17 cellular contexts compared by ENCODE assay signal in the genomic region with DNA sequence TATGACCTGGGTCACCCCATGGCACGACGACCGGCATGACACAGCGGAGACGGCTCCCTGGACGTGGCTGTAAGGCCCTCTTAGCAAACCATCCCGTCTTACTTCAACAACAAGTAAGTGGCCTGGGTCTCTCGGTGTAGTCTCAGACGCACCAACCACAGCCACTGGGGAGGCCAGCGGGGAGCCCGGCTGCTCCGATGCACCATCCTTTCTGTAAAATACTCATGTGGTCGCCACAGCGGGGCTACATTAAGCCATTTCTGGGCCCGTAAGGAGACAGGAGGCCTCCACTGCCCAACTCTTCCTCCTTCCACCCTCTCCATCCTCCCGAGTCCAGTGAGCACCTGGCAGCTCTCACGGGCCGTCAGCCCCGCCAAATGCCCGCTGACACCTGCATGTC. TPM values are rescaled to one million over a fixed set of nuclear protein-coding genes. Genes with fewer than 3 reads are reported as not detected.
DNase-seq lines count a peak whose midpoint lies in the region; ATAC-seq, FAIRE-seq and TF ChIP-seq lines count a peak whose summit lies in the region.
"Had no signal": no experiment of that assay in that cellular context is flagged by ENCODE, and none has a peak within 500 bp of the region (broad histone marks: within the 10 kb centered on the region; RNA-seq: fewer than 3 reads in every experiment).

No MANE protein-coding gene starts in this region.

- peak overlapping the region; percentile 41 to 93 for H3K4me3 Mint-ChIP-seq in stimulated activated naive B cell treated with anti-CD40 and anti-IgM and Interleukin-4, amounts not matched to agents 10 μg/mL and 1 μg/mL and 100 μg/mL, for 72 hours
- H3K4me3 Mint-ChIP-seq: H9 had no signal

- H3K36me3 Mint-ChIP-seq in stimulated activated naive B cell treated with anti-CD40 and anti-IgM and Interleukin-4, amounts not matched to agents 10 μg/mL and 1 μg/mL and 100 μg/mL, for 72 hours = peaks cover 39 to 52% of the 10 kb centered on the region in 2 donors

- H3K9ac ChIP-seq in MM.1S (ENCODE audit: low read length) (no peak overlapping the region), GM12878 (ENCODE audit: control insufficient read depth, insufficient read depth, low read length) (no peak overlapping the region)

- no peak for TF ChIP-seq CTCF in left ventricle myocardium inferior (IDR thresholded peaks at IDR 0.05; ENCODE audit: borderline replicate concordance)
- TF ChIP-seq CTCF in MM.1S (IDR thresholded peaks at IDR 0.05; ENCODE audit: low read length) = no peak
- no peak for TF ChIP-seq CTCF in GM12878 (IDR thresholded peaks at IDR 0.05 in 2 of 3, conservative IDR thresholded peaks at IDR 0.05 in 1 of 3; ENCODE audit: control insufficient read depth in 2 of 3, extremely low read depth in 1 of 3, insufficient read depth in 1 of 3, low read depth in 3 of 3, low read length in 3 of 3)

- peaks cover 26% of the 10 kb centered on the region for H3F3A ChIP-seq in MM.1S (ENCODE audit: insufficient read depth, low read length)

- no peaks in the 10 kb centered on the region for H3K9me3 ChIP-seq in left ventricle myocardium inferior (replicated peaks)
- H3K9me3 ChIP-seq in MM.1S (replicated peaks; ENCODE audit: insufficient read depth, low read length) = no peaks in the 10 kb centered on the region
- no peaks in the 10 kb centered on the region for H3K9me3 ChIP-seq in GM12878 (replicated peaks; ENCODE audit: control insufficient read depth, insufficient read depth, low read length)
- H3K9me3 ChIP-seq: Peyer's patch had no signal

- intact Hi-C loops in left ventricle myocardium inferior (cut with micrococcal nuclease) = no loop called here
- intact Hi-C loops in cardiac septum (cut with DNase I) = no loop called here
- intact Hi-C loops in GM12878 (cut with micrococcal nuclease; ENCODE audit: unreplicated experiment) = no loop called here

- 98% methylated on average over 19 of the region's 20 CpGs for WGBS in GM12878 (ENCODE audit: insufficient coverage, insufficient replicate concordance, low lambda C conversion rate, missing lambda C conversion rate)

- peak overlapping the region; percentile 65 for H3K27ac Mint-ChIP-seq in stimulated activated naive B cell treated with anti-CD40 and anti-IgM and Interleukin-4, amounts not matched to agents 10 μg/mL and 1 μg/mL and 100 μg/mL, for 72 hours

- no TSS peak for BruUV-seq in GM12878 (replicated peaks; lab: Mats Ljungman, UMichigan)

- H3K27me3 ChIP-seq in left ventricle myocardium inferior (ENCODE audit: low read depth) (no peaks in the 10 kb centered on the region), MM.1S (replicated peaks; ENCODE audit: insufficient read depth, low read length) (no peaks in the 10 kb centered on the region), GM12878 (replicated peaks in 1 of 2; ENCODE audit: control insufficient read depth in 2 of 2, insufficient read depth in 2 of 2, low read length in 1 of 2) (no peaks in the 10 kb centered on the region)
- H3K27me3 ChIP-seq: Peyer's patch had no signal

- H3K4me3 ChIP-seq in left ventricle myocardium inferior = no peak overlapping the region
- H3K4me3 ChIP-seq in MM.1S (ENCODE audit: low read length) = no peak overlapping the region
- no peak overlapping the region for H3K4me3 ChIP-seq in GM12878
- H3K4me3 ChIP-seq: Peyer's patch had no signal

- peaks cover 62 to 88% of the 10 kb centered on the region in 2 donors for H3K4me1 Mint-ChIP-seq in stimulated activated naive B cell treated with anti-CD40 and anti-IgM and Interleukin-4, amounts not matched to agents 10 μg/mL and 1 μg/mL and 100 μg/mL, for 72 hours

- POLR2A ChIA-PET in GM12878 (lab: Charles Lee) = interaction anchor here (1.0 kb wide), 1 partner anchor 27 kb away, joined by 3 read pairs; no protein-coding TSS in a partner anchor

- no peaks in the 10 kb centered on the region for H3K9me3 Mint-ChIP-seq in stimulated activated naive B cell treated with anti-CD40 and anti-IgM and Interleukin-4, amounts not matched to agents 10 μg/mL and 1 μg/mL and 100 μg/mL, for 72 hours
- H3K9me3 Mint-ChIP-seq: H9 had no signal

- in situ Hi-C loops in GM12878 (cut with MboI) = no loop called here

- TF ChIP-seq RAD21 in GM12878 (IDR thresholded peaks at IDR 0.05; ENCODE audit: insufficient read depth, low read depth, low read length) = no peak

- H3K9me2 ChIP-seq in MM.1S (replicated peaks; ENCODE audit: insufficient read depth, low read length) = no peaks in the 10 kb centered on the region

- H2AFZ ChIP-seq in MM.1S (ENCODE audit: low read length) (no peak overlapping the region), GM12878 (ENCODE audit: control insufficient read depth, low read depth, low read length) (no peak overlapping the region)

- TF ChIP-seq POLR2A in GM12878 (IDR thresholded peaks at IDR 0.05; ENCODE audit: low read depth, low read length) (no peak), erythroblast (IDR thresholded peaks at IDR 0.05; ENCODE audit: low read length) (no peak)

- no peak for FAIRE-seq in GM12878 (lab: Jason Lieb, UNC)

- SMC1A ChIA-PET in GM12878 (lab: Charles Lee; ENCODE audit: uncharacterized antibody, unreplicated experiment) = interaction anchor here (1.2 kb wide), 1 partner anchor 43 kb away, joined by 4 read pairs; no protein-coding TSS in a partner anchor

- DNase-seq in left ventricle myocardium inferior (no peak), cardiac septum (ENCODE audit: low spot score) (no peak), MM.1S (no peak), GM12878 (ENCODE audit: low read depth, low spot score) (no peak), germinal center (ENCODE audit: low spot score) (no peak), GM19238 (ENCODE audit: insufficient read length, low spot score) (no peak), erythroblast (lab: John Stamatoyannopoulos, UW) (no peak)
- no peak for DNase-seq in stimulated activated naive B cell treated with anti-CD40 and anti-IgM and Interleukin-4, amounts not matched to agents 10 μg/mL and 1 μg/mL and 100 μg/mL, for 72 hours
- DNase-seq: DMS79, H9, MV-4-11, NCI-H187, NCI-H226, NCI-H524 treated with DMSO at 0.1 percent for 48 hours, Peyer's patch, Right ventricle myocardium superior had no signal

- TF ChIP-seq EP300 in GM12878 (IDR thresholded peaks at IDR 0.05; ENCODE audit: borderline replicate concordance in 1 of 2, control insufficient read depth in 1 of 2, low read depth in 2 of 2, low read length in 2 of 2) = no peak

- RAD21 ChIA-PET in GM12878 (lab: Charles Lee; ENCODE audit: unreplicated experiment) = no interaction called here

- H3K4me1 ChIP-seq in left ventricle myocardium inferior = peaks cover 77% of the 10 kb centered on the region
- H3K4me1 ChIP-seq in MM.1S (ENCODE audit: low read length) = peaks cover 37% of the 10 kb centered on the region
- peaks cover 52% of the 10 kb centered on the region for H3K4me1 ChIP-seq in GM12878 (ENCODE audit: control insufficient read depth, insufficient read depth, low read length)

- H3K36me3 ChIP-seq in left ventricle myocardium inferior (peaks cover 4% of the 10 kb centered on the region), MM.1S (replicated peaks; ENCODE audit: insufficient read depth, low read length) (no peaks in the 10 kb centered on the region), GM12878 (ENCODE audit: control insufficient read depth in 2 of 2, insufficient read depth in 2 of 2, low read length in 1 of 2) (peaks cover 5 to 6% of the 10 kb centered on the region in 2 experiments; a peak in 3 of 4 replicates)

- ATAC-seq in GM12878 = no peak
- no peak for ATAC-seq in stimulated activated naive B cell treated with anti-CD40 and anti-IgM and Interleukin-4, amounts not matched to agents 10 μg/mL and 1 μg/mL and 100 μg/mL, for 72 hours (replicated peaks)

- H3K27ac ChIP-seq in left ventricle myocardium inferior (replicated peaks) = peak overlapping the region; percentile 78
- H3K27ac ChIP-seq in MM.1S (ENCODE audit: low read length) = no peak overlapping the region
- H3K27ac ChIP-seq in GM12878 (ENCODE audit: control insufficient read depth, insufficient read depth) = no peak overlapping the region
- H3K27ac ChIP-seq: C4-2B had no signal

- peak overlapping the region; percentile 38; the same call in 1 of the 2 replicates for H3K4me2 ChIP-seq in MM.1S (ENCODE audit: low read depth, low read length)
- H3K4me2 ChIP-seq in GM12878 (ENCODE audit: control insufficient read depth, insufficient read depth) = peak overlapping the region; percentile 33; the same call in 1 of the 2 replicates

- H3K79me2 ChIP-seq in MM.1S (ENCODE audit: low read length) (peaks cover 87% of the 10 kb centered on the region), GM12878 (ENCODE audit: control insufficient read depth, insufficient read depth, low read length) (peaks cover 69% of the 10 kb centered on the region)

- no peaks in the 10 kb centered on the region for H3K27me3 Mint-ChIP-seq in stimulated activated naive B cell treated with anti-CD40 and anti-IgM and Interleukin-4, amounts not matched to agents 10 μg/mL and 1 μg/mL and 100 μg/mL, for 72 hours

- CTCF ChIA-PET in GM12878 (lab: Yijun Ruan, JAX) = interaction anchor here (1.8 to 3.2 kb wide), 2 partner anchors 15 kb away, joined by 9 to 30 read pairs; no protein-coding TSS in a partner anchor

- H4K20me1 ChIP-seq in MM.1S (ENCODE audit: insufficient read depth, low read length) (peaks cover 13% of the 10 kb centered on the region), GM12878 (ENCODE audit: control insufficient read depth, insufficient read depth) (peaks cover 4% of the 10 kb centered on the region; the same call in 1 of the 2 replicates)

RNA-seq across cellular contexts. Expression of a gene that starts 4.7 kb away (rescaled TPM):
- total RNA-seq in left ventricle myocardium inferior = 8.0 TPM
- 7.2 TPM for total RNA-seq in cardiac septum
- total RNA-seq in GM12878 (2013; cell fraction: nucleolus; rRNA removed) = 31.6 and 38.4 TPM in 2 replicates
- total RNA-seq in GM12878 (2014; rRNA removed) = 9.0 and 10.1 TPM in 2 replicates
- total RNA-seq in GM12878 (2014; rRNA removed; fragmentation: Illumina TruSeq; extraction: Trizol) = 7.1 and 7.8 TPM in 2 replicates
- total RNA-seq in GM12878 (2021) = 15.8 and 16.1 TPM in 2 replicates
- 4.2 TPM for polyA plus RNA-seq in GM12878 (2011; ENCODE audit: low read depth)
- polyA plus RNA-seq in GM12878 (2011; rRNA removed) = 11.4 and 15.4 TPM in 2 replicates
- polyA plus RNA-seq in GM12878 (2011; cell fraction: cytosol; rRNA removed) = 9.9 and 11.1 TPM in 2 replicates
- polyA plus RNA-seq in GM12878 (2011; cell fraction: nucleus; rRNA removed) = 51.1 and 55.5 TPM in 2 replicates
- polyA plus RNA-seq in GM12878 (2012) = 8.4 and 10.9 TPM in 2 replicates
- polyA plus RNA-seq in GM12878 (2014; fragmentation: Illumina TruSeq; extraction: Trizol) = 7.2 and 9.3 TPM in 2 replicates
- polyA plus RNA-seq in GM12878 (2014; fragmentation: Nextera tagmentation; extraction: Ambion mirVana) = 1 to 10 TPM in 1 of 2 experiments, under 1 TPM in 1; 0.34 to 1.5 TPM
- polyA plus RNA-seq in GM12878 (2014; rRNA removed) = 13.1 and 15.1 TPM in 2 replicates
- 1 to 10 TPM in 1 of 2 experiments, under 1 TPM in 1; 0.45 to 2.1 TPM for polyA plus RNA-seq in GM12878 (2016; fragmentation: Nextera tagmentation; extraction: Ambion mirVana)
- polyA minus RNA-seq in GM12878 (2011; rRNA and poly(A)+ RNA removed) = 8.7 and 10.6 TPM in 2 replicates
- polyA minus RNA-seq in GM12878 (2011; cell fraction: cytosol; rRNA and poly(A)+ RNA removed) = 3.5 and 4.1 TPM in 2 replicates
- 8.6 and 11.9 TPM in 2 replicates for polyA minus RNA-seq in GM12878 (2011; cell fraction: nucleus; rRNA and poly(A)+ RNA removed)

RNA-seq across cellular contexts. Expression of a gene that starts 36.0 kb away (rescaled TPM):
- total RNA-seq in left ventricle myocardium inferior = not detected
- not detected for total RNA-seq in cardiac septum
- total RNA-seq in GM12878 (2013; cell fraction: nucleolus; rRNA removed) = not detected in 2 replicates
- total RNA-seq in GM12878 (2014; rRNA removed) = not detected in 2 replicates
- total RNA-seq in GM12878 (2014; rRNA removed; fragmentation: Illumina TruSeq; extraction: Trizol) = not detected in 2 replicates
- not detected in 2 replicates for total RNA-seq in GM12878 (2021)
- not detected for polyA plus RNA-seq in GM12878 (2011; ENCODE audit: low read depth)
- polyA plus RNA-seq in GM12878 (2011; rRNA removed) = not detected in 2 replicates
- not detected in 2 replicates for polyA plus RNA-seq in GM12878 (2011; cell fraction: cytosol; rRNA removed)
- 0.06 TPM in 1 of 2 replicates, not detected in the other for polyA plus RNA-seq in GM12878 (2011; cell fraction: nucleus; rRNA removed)
- polyA plus RNA-seq in GM12878 (2012) = not detected in 2 replicates
- not detected in 2 replicates for polyA plus RNA-seq in GM12878 (2014; fragmentation: Illumina TruSeq; extraction: Trizol)
- polyA plus RNA-seq in GM12878 (2014; fragmentation: Nextera tagmentation; extraction: Ambion mirVana) = not detected
- polyA plus RNA-seq in GM12878 (2014; rRNA removed) = not detected in 2 replicates
- not detected for polyA plus RNA-seq in GM12878 (2016; fragmentation: Nextera tagmentation; extraction: Ambion mirVana)
- not detected in 2 replicates for polyA minus RNA-seq in GM12878 (2011; rRNA and poly(A)+ RNA removed)
- not detected in 2 replicates for polyA minus RNA-seq in GM12878 (2011; cell fraction: cytosol; rRNA and poly(A)+ RNA removed)
- not detected in 2 replicates for polyA minus RNA-seq in GM12878 (2011; cell fraction: nucleus; rRNA and poly(A)+ RNA removed)
- total RNA-seq: H9, Peyer's patch, Right ventricle myocardium superior had no signal
